ENCODE assay signal across 24 cellular contexts in the genomic region with DNA sequence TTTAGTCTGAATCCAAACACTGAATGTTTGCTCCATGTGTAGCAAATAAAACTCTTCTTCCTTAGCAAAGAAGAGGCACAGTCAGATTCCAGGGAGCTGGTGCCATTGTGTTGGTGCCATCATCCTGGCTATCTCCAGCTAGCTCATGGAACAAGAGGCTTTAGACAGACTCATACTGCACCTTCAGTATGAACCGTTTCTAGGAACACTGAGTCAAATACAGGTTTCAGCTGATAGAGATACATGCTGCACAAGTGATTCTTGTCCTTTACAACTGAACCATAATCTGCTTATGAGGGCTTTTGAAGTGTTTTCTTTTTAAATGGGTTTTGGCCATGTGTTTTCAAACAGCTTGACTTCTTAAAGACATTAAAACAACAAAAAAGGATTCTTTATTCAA. TPM values are rescaled to one million over a fixed set of nuclear protein-coding genes. Genes with fewer than 3 reads are reported as not detected.
DNase-seq lines count a peak whose midpoint lies in the region; ATAC-seq, FAIRE-seq and TF ChIP-seq lines count a peak whose summit lies in the region.
"Had no signal": no experiment of that assay in that cellular context is flagged by ENCODE, and none has a peak within 500 bp of the region (broad histone marks: within the 10 kb centered on the region; RNA-seq: fewer than 3 reads in every experiment).

No MANE protein-coding gene starts in this region.

- H3K27me3 Mint-ChIP-seq in activated T-helper 17 cell treated with anti-CD3 and anti-CD28 coated beads, Interleukin-2, amount 50 U/mL, for 72 hours: no peaks in the 10 kb centered on the region
- no peaks in the 10 kb centered on the region for H3K27me3 Mint-ChIP-seq in stimulated activated naive CD8-positive, alpha-beta T cell treated with anti-CD3 and anti-CD28 coated beads, Interleukin-15, amount 100 ng/mL, for 72 hours
- H3K27me3 Mint-ChIP-seq: B cell; CD4-positive, CD25-positive, alpha-beta regulatory T cell had no signal

- ATAC-seq in activated T-helper 17 cell treated with anti-CD3 and anti-CD28 coated beads, Interleukin-2, amount 50 U/mL, for 72 hours (replicated peaks): peak; percentile 77
- ATAC-seq in stimulated activated naive CD8-positive, alpha-beta T cell treated with anti-CD3 and anti-CD28 coated beads, Interleukin-15, amount 100 ng/mL, for 72 hours: no peak
- no peak for ATAC-seq in GM21825 (IDR thresholded peaks at IDR 0.05; ENCODE audit: unreplicated experiment)
- ATAC-seq in gastrocnemius medialis: no peak
- ATAC-seq: CD8-positive, alpha-beta T cell; GM12878 had no signal

- no peak for TF ChIP-seq CTCF in D721Med (IDR thresholded peaks at IDR 0.05; ENCODE audit: insufficient read depth, missing control alignments)
- TF ChIP-seq CTCF in gastrocnemius medialis (IDR thresholded peaks at IDR 0.05 in 4 of 5, conservative IDR thresholded peaks at IDR 0.05 in 1 of 5): no peak

- no peak overlapping the region for H3K4me3 Mint-ChIP-seq in activated T-helper 17 cell treated with anti-CD3 and anti-CD28 coated beads, Interleukin-2, amount 50 U/mL, for 72 hours
- H3K4me3 Mint-ChIP-seq in stimulated activated naive CD8-positive, alpha-beta T cell treated with anti-CD3 and anti-CD28 coated beads, Interleukin-15, amount 100 ng/mL, for 72 hours: no peak overlapping the region
- H3K4me3 Mint-ChIP-seq: B cell; CD4-positive, CD25-positive, alpha-beta regulatory T cell; CD8-positive, alpha-beta T cell; HFFc6 had no signal

- H3K4me1 Mint-ChIP-seq in activated T-helper 17 cell treated with anti-CD3 and anti-CD28 coated beads, Interleukin-2, amount 50 U/mL, for 72 hours: peaks cover 8% of the 10 kb centered on the region
- no peaks in the 10 kb centered on the region for H3K4me1 Mint-ChIP-seq in stimulated activated naive CD8-positive, alpha-beta T cell treated with anti-CD3 and anti-CD28 coated beads, Interleukin-15, amount 100 ng/mL, for 72 hours

- H3K27ac Mint-ChIP-seq in activated T-helper 17 cell treated with anti-CD3 and anti-CD28 coated beads, Interleukin-2, amount 50 U/mL, for 72 hours: no peak overlapping the region
- no peak overlapping the region for H3K27ac Mint-ChIP-seq in stimulated activated naive CD8-positive, alpha-beta T cell treated with anti-CD3 and anti-CD28 coated beads, Interleukin-15, amount 100 ng/mL, for 72 hours
- H3K27ac Mint-ChIP-seq: B cell; CD4-positive, CD25-positive, alpha-beta regulatory T cell; CD8-positive, alpha-beta T cell; HFFc6 had no signal

- peak; percentile 56 for FAIRE-seq in D721Med (lab: Jason Lieb, UNC)
- FAIRE-seq: GM12878, H54 had no signal

- peaks cover 86% of the 10 kb centered on the region for H3K36me3 Mint-ChIP-seq in activated T-helper 17 cell treated with anti-CD3 and anti-CD28 coated beads, Interleukin-2, amount 50 U/mL, for 72 hours (ENCODE audit: low read depth)

- H3K9me3 Mint-ChIP-seq in activated T-helper 17 cell treated with anti-CD3 and anti-CD28 coated beads, Interleukin-2, amount 50 U/mL, for 72 hours: no peaks in the 10 kb centered on the region
- H3K9me3 Mint-ChIP-seq in stimulated activated naive CD8-positive, alpha-beta T cell treated with anti-CD3 and anti-CD28 coated beads, Interleukin-15, amount 100 ng/mL, for 72 hours: no peaks in the 10 kb centered on the region
- H3K9me3 Mint-ChIP-seq: CD4-positive, CD25-positive, alpha-beta regulatory T cell; CD8-positive, alpha-beta T cell; HFFc6 had no signal

- intact Hi-C loops in gastrocnemius medialis (cut with DNase I; ENCODE audit: low total_unique reads): no loop called here

- DNase-seq in NCI-H748 (lab: John Stamatoyannopoulos, UW; ENCODE audit: unreplicated experiment) (peak; percentile 4), NCI-H748 treated with DMSO at 0.1 percent for 48 hours (lab: John Stamatoyannopoulos, UW) (no peak), D721Med (ENCODE audit: insufficient read length, low spot score) (no peak), NCI-H82 (lab: John Stamatoyannopoulos, UW) (peak; percentile 31), gastrocnemius medialis (no peak)
- DNase-seq in stimulated activated naive CD8-positive, alpha-beta T cell treated with anti-CD3 and anti-CD28 coated beads, Interleukin-15, amount 100 ng/mL, for 72 hours: no peak
- DNase-seq: Caco-2; CD4-positive, CD25-positive, alpha-beta regulatory T cell; CD8-positive, alpha-beta T cell; DMS 273 treated with DMSO at 0.1 percent for 48 hours; DMS79; EL; GDM1; GOT3; HFFc6 had no signal

- H3K9me3 ChIP-seq in gastrocnemius medialis: no peaks in the 10 kb centered on the region
- H3K9me3 ChIP-seq: BLaER1, Caco-2, HAP-1 had no signal

- H3K27ac ChIP-seq in gastrocnemius medialis: no peak overlapping the region
- H3K27ac ChIP-seq: 22Rv1, BLaER1, C4-2B had no signal

- no peaks in the 10 kb centered on the region for H3K4me1 ChIP-seq in gastrocnemius medialis
- H3K4me1 ChIP-seq: Caco-2 had no signal

- in situ Hi-C loops in gastrocnemius medialis (cut with MboI; ENCODE audit: low sequenced_read_pairs in 4 of 4): no loop called here

- no peak overlapping the region for H3K4me3 ChIP-seq in gastrocnemius medialis
- H3K4me3 ChIP-seq: BLaER1, GM12878, HAP-1 had no signal

- TF ChIP-seq POLR2A in gastrocnemius medialis (IDR thresholded peaks at IDR 0.05): no peak

- H3K27me3 ChIP-seq in gastrocnemius medialis: no peaks in the 10 kb centered on the region
- H3K27me3 ChIP-seq: BLaER1 had no signal

- peaks cover 0 to 62% of the 10 kb centered on the region in 2 donors for H3K36me3 ChIP-seq in gastrocnemius medialis

RNA-seq across cellular contexts. Expression of a gene that starts 57.9 kb away (rescaled TPM):
- 10 to 100 TPM; 30.0 to 46.6 TPM for total RNA-seq in activated T-helper 17 cell treated with anti-CD3 and anti-CD28 coated beads, Interleukin-2, amount 50 U/mL, for 72 hours
- total RNA-seq in gastrocnemius medialis: 10 to 100 TPM; 40.0 to 93.7 (median 59.3) TPM

Comparison
In these comparisons a context has a peak if more than half of its experiments do, and no peak if none do; other contexts are left out.
1. DNase-seq: peak in NCI-H748 (single experiment) and NCI-H82 (single experiment); none in NCI-H748 treated with DMSO at 0.1 percent for 48 hours (single experiment), D721Med (single experiment), stimulated activated naive CD8-positive, alpha-beta T cell treated with anti-CD3 and anti-CD28 coated beads, Interleukin-15, amount 100 ng/mL, for 72 hours (0 of 2) and gastrocnemius medialis (0 of 2).